Comparison of ENCODE assay signal across 1 cellular context in genomic region chr3:190338717-190339116, GRCh38.
TF ChIP-seq lines count a peak whose summit lies in the region.

No MANE protein-coding gene starts in this region.

TF ChIP-seq in IMR-90, 13 proteins besides CTCF, POLR2A, EP300 and RAD21 (continued from another document):
- TF ChIP-seq, protein P1, sequence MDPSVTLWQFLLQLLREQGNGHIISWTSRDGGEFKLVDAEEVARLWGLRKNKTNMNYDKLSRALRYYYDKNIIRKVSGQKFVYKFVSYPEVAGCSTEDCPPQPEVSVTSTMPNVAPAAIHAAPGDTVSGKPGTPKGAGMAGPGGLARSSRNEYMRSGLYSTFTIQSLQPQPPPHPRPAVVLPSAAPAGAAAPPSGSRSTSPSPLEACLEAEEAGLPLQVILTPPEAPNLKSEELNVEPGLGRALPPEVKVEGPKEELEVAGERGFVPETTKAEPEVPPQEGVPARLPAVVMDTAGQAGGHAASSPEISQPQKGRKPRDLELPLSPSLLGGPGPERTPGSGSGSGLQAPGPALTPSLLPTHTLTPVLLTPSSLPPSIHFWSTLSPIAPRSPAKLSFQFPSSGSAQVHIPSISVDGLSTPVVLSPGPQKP (IDR thresholded peaks at IDR 0.05; ENCODE audit: borderline replicate concordance, low read depth, low read length), result no peak
- TF ChIP-seq NFE2L2 (IDR thresholded peaks at IDR 0.05; ENCODE audit: low read depth, low read length), result no peak
TF ChIP-seq in IMR-90: peak in this region for 0.
